16 cellular contexts compared by ENCODE assay signal in genomic region chr9:128101231-128101641, GRCh38. TPM values are rescaled to one million over a fixed set of nuclear protein-coding genes. Genes with fewer than 3 reads are reported as not detected.
DNase-seq lines count a peak whose midpoint lies in the region; ATAC-seq and TF ChIP-seq lines count a peak whose summit lies in the region.
"Had no signal": no experiment of that assay in that cellular context is flagged by ENCODE, and none has a peak within 500 bp of the region (broad histone marks: within the 10 kb centered on the region; RNA-seq: fewer than 3 reads in every experiment).

No MANE protein-coding gene starts in this region.

- H4K20me1 ChIP-seq in H9 (ENCODE audit: control insufficient read depth, insufficient read depth, insufficient read length): no peaks in the 10 kb centered on the region

- H3K79me1 ChIP-seq in H9 (ENCODE audit: insufficient read depth, low read depth, low read length, poor library complexity, severe bottlenecking): peaks cover 3% of the 10 kb centered on the region

- no peak for TF ChIP-seq EP300 in stomach (IDR thresholded peaks at IDR 0.05)

- no peaks in the 10 kb centered on the region for H3K9me3 Mint-ChIP-seq in H9
- no peaks in the 10 kb centered on the region for H3K9me3 Mint-ChIP-seq in central memory CD8-positive, alpha-beta T cell

- H3K4me3 ChIP-seq in right lobe of liver (peak overlapping the region; percentile 61 to 74 (median 73)), stomach (peak overlapping the region in 2 of 4 donors; percentile 50 to 66)
- H3K4me3 ChIP-seq: SJSA1 had no signal

- H3K4me3 Mint-ChIP-seq in H9: peak overlapping the region in 1 of 2 experiments; percentile 57; a peak in 2 of 5 replicates
- H3K4me3 Mint-ChIP-seq in central memory CD8-positive, alpha-beta T cell: no peak overlapping the region

- peaks cover 7% of the 10 kb centered on the region; the same call in 1 of the 2 replicates for H3K79me2 ChIP-seq in H9 (ENCODE audit: insufficient read depth, low read length)

- WGBS in H9 (ENCODE audit: extremely low coverage, insufficient read length, low lambda C conversion rate): no CpG with 5 or more reads among the region's 12 CpGs
- 20% methylated on average over 7 of the region's 12 CpGs for WGBS in right lobe of liver (ENCODE audit: insufficient coverage, low coverage, low lambda C conversion rate, missing lambda C conversion rate)
- 80 to 85% (median 80%) methylated on average over 12 of the region's 12 CpGs for WGBS in stomach, 5 donors

- H2AFZ ChIP-seq in H9 (ENCODE audit: low read length): no peak overlapping the region

- H3K36me3 ChIP-seq in right lobe of liver: peaks cover 2 to 32% (median 19%) of the 10 kb centered on the region in 4 donors
- H3K36me3 ChIP-seq in stomach: peaks cover 48 to 56% (median 54%) of the 10 kb centered on the region in 4 donors

- H2BK5ac ChIP-seq in H9 (ENCODE audit: insufficient read length, low read length): no peak overlapping the region

- H3K27me3 ChIP-seq in H9 (ENCODE audit: insufficient read depth, low read length): no peaks in the 10 kb centered on the region
- H3K27me3 ChIP-seq in right lobe of liver: no peaks in the 10 kb centered on the region
- no peaks in the 10 kb centered on the region for H3K27me3 ChIP-seq in stomach
- H3K27me3 ChIP-seq: SJSA1 had no signal

- peaks cover 51 to 58% of the 10 kb centered on the region in 2 experiments for H3K4me1 Mint-ChIP-seq in H9
- peaks cover 35% of the 10 kb centered on the region for H3K4me1 Mint-ChIP-seq in central memory CD8-positive, alpha-beta T cell

- no peak overlapping the region for H2AK5ac ChIP-seq in H9 (ENCODE audit: insufficient read length, low read length)

- H4K5ac ChIP-seq in H9 (ENCODE audit: insufficient read length, low read depth, low read length): no peak overlapping the region

- H3K9me3 ChIP-seq in H9 (ENCODE audit: control insufficient read depth, low read depth, low read length) (no peaks in the 10 kb centered on the region), right lobe of liver (no peaks in the 10 kb centered on the region), stomach (no peaks in the 10 kb centered on the region)
- H3K9me3 ChIP-seq: SJSA1 had no signal

- H3T11ph ChIP-seq in H9 (ENCODE audit: low read length): no peak overlapping the region

- H3K4me1 ChIP-seq in H9 (ENCODE audit: insufficient read depth, low read length) (peaks cover 5% of the 10 kb centered on the region; the same call in 1 of the 2 replicates), right lobe of liver (peaks cover 0 to 66% (median 34%) of the 10 kb centered on the region in 4 donors), stomach (peaks cover 59 to 98% (median 83%) of the 10 kb centered on the region in 4 donors)

- H3K4me2 ChIP-seq in H9 (ENCODE audit: insufficient read depth, insufficient read length, low read length): no peak overlapping the region

- H3K27ac ChIP-seq in H9 (ENCODE audit: insufficient read length, low read depth, low read length) (no peak overlapping the region), right lobe of liver (peak overlapping the region; percentile 89 to 99 (median 94)), stomach (peak overlapping the region in 4 of 5 donors; percentile 91 to 97 (median 94))
- H3K27ac ChIP-seq: SJSA1 had no signal

- no peak overlapping the region for H2BK12ac ChIP-seq in H9 (ENCODE audit: insufficient read length, low read depth, low read length)

- H3K56ac ChIP-seq in H9 (ENCODE audit: insufficient read length, low read depth, low read length): no peak overlapping the region

- peak overlapping the region in 2 of 3 experiments; percentile 68 to 80; a peak in 1 of 7 replicates for H3K27ac Mint-ChIP-seq in H9
- H3K27ac Mint-ChIP-seq in central memory CD8-positive, alpha-beta T cell (ENCODE audit: low read depth): peak overlapping the region; percentile 71

- DNase-seq in H9: no peak
- no peak for DNase-seq in central memory CD8-positive, alpha-beta T cell (ENCODE audit: low spot score in 2 of 2)
- peak; percentile 54 to 89 (median 80) for DNase-seq in right lobe of liver
- no peak for DNase-seq in stomach
- no peak for DNase-seq in COLO668 (lab: John Stamatoyannopoulos, UW; ENCODE audit: unreplicated experiment)
- no peak for DNase-seq in activated T-cell treated with anti-CD3 and anti-CD28 coated beads for 4 hours
- DNase-seq: amniotic stem cell, GDM1, H7, MM.1S, occipital lobe had no signal

- no peak overlapping the region for H2BK15ac ChIP-seq in H9 (ENCODE audit: low read depth, low read length)

- no peak overlapping the region for H2BK20ac ChIP-seq in H9 (ENCODE audit: low read depth, low read length, poor library complexity, severe bottlenecking)

- intact Hi-C loops in right lobe of liver (cut with DNase I) (loop anchor here in 1 of 2 donors (10.0 kb wide), 1 partner anchor 116 kb away; the partner anchor contains the start of gene EEIG1), stomach (cut with DNase I; ENCODE audit: low total_unique reads) (no loop called here)

- H4K8ac ChIP-seq in H9 (replicated peaks; ENCODE audit: insufficient read length, low read depth, low read length): no peak overlapping the region

- peaks cover 10% of the 10 kb centered on the region for H3K23me2 ChIP-seq in H9 (ENCODE audit: insufficient read length, low read depth, low read length, poor library complexity, severe bottlenecking)

- ATAC-seq in central memory CD8-positive, alpha-beta T cell (replicated peaks; ENCODE audit: extremely low read depth, poor library complexity, severe bottlenecking): no peak
- ATAC-seq in right lobe of liver (peak in 3 of 4 donors; percentile 0 to 21 (median 2)), HG03378 (IDR thresholded peaks at IDR 0.05; ENCODE audit: unreplicated experiment) (no peak)
- ATAC-seq: left colon had no signal

- H3K23ac ChIP-seq in H9 (ENCODE audit: insufficient read length, low read depth, low read length): no peak overlapping the region

- H3K18ac ChIP-seq in H9 (ENCODE audit: insufficient read length, low read depth, low read length): no peak overlapping the region

- H4K91ac ChIP-seq in H9 (ENCODE audit: insufficient read length, low read depth, low read length): no peak overlapping the region

- no peaks in the 10 kb centered on the region for H3K27me3 Mint-ChIP-seq in H9 (ENCODE audit: low read depth)
- no peaks in the 10 kb centered on the region for H3K27me3 Mint-ChIP-seq in central memory CD8-positive, alpha-beta T cell

- H3K4ac ChIP-seq in H9 (ENCODE audit: low read depth, low read length): no peak overlapping the region

- no peak overlapping the region for H3K14ac ChIP-seq in H9 (ENCODE audit: insufficient read depth, low read length)

- TF ChIP-seq POLR2A in right lobe of liver (IDR thresholded peaks at IDR 0.05) (peak; percentile 73), stomach (IDR thresholded peaks at IDR 0.05) (no peak)

- H3K9ac ChIP-seq in H9 (ENCODE audit: extremely low read depth, insufficient read length, low read length): no peak overlapping the region

- H3K36me3 Mint-ChIP-seq in H9 (ENCODE audit: insufficient read depth in 1 of 3, low read depth in 3 of 3): peaks cover 19 to 48% (median 45%) of the 10 kb centered on the region in 3 experiments; a peak in 6 of 7 replicates
- H3K36me3 Mint-ChIP-seq in central memory CD8-positive, alpha-beta T cell (ENCODE audit: insufficient read depth): peaks cover 28% of the 10 kb centered on the region

- H2BK120ac ChIP-seq in H9 (ENCODE audit: low read depth, low read length, poor library complexity, severe bottlenecking): no peak overlapping the region

- TF ChIP-seq CTCF in H9 (conservative IDR thresholded peaks at IDR 0.05) (no peak), right lobe of liver (IDR thresholded peaks at IDR 0.05) (no peak), stomach (IDR thresholded peaks at IDR 0.05) (no peak)

RNA-seq across cellular contexts. Expression of gene PTGES2, which starts 26.3 kb away (rescaled TPM):
- 60.4 and 63.9 TPM in 2 replicates for total RNA-seq in H9 (2021)
- total RNA-seq in right lobe of liver: 10 to 100 TPM; 27.2 to 67.2 (median 30.5) TPM
- 100 to 1,000 TPM in 3 of 5 donors, 10 to 100 TPM in 2; 47.2 to 570 (median 125) TPM for total RNA-seq in stomach
- 10 to 100 TPM; 50.1 to 69.9 (median 58.3) TPM for polyA plus RNA-seq in stomach

RNA-seq across cellular contexts. Expression of gene SLC25A25, which starts 33.2 kb away (rescaled TPM):
- total RNA-seq in H9 (2021) (16.0 and 16.9 TPM in 2 replicates), right lobe of liver (10 to 100 TPM; 21.2 to 81.5 (median 53.3) TPM), stomach (10 to 100 TPM; 12.3 to 37.1 (median 32.6) TPM)
- polyA plus RNA-seq in stomach: 1 to 10 TPM; 7.9 to 9.2 (median 8.1) TPM

RNA-seq across cellular contexts. Expression of gene NAIF1, which starts 34.1 kb away (rescaled TPM):
- total RNA-seq in H9 (2021): 6.3 TPM in 2 replicates
- 1 to 10 TPM; 3.9 to 6.8 (median 5.7) TPM for total RNA-seq in right lobe of liver
- 10 to 100 TPM in 2 of 5 donors, 1 to 10 TPM in 3; 1.8 to 40.3 (median 6.7) TPM for total RNA-seq in stomach
- polyA plus RNA-seq in stomach: 10 to 100 TPM in 1 of 3 donors, 1 to 10 TPM in 2; 7.0 to 10.3 (median 8.7) TPM

RNA-seq across cellular contexts. Expression of gene LCN2, which starts 48.0 kb away (rescaled TPM):
- total RNA-seq in H9 (2021) (not detected in 2 replicates), right lobe of liver (10 to 100 TPM in 4 of 6 experiments, 1 to 10 TPM in 2; 2.7 to 81.8 (median 18.1) TPM), stomach (100 to 1,000 TPM in 3 of 5 donors, 10 to 100 TPM in 1, not detected in 1; 10.8 to 756 (median 444) TPM)
- 100 to 1,000 TPM in 2 of 3 donors, 10 to 100 TPM in 1; 33.1 to 922 (median 369) TPM for polyA plus RNA-seq in stomach
- total RNA-seq: dermis microvascular lymphatic vessel endothelial cell, frontal cortex, H7, occipital lobe, SJSA1 had no signal

RNA-seq across cellular contexts. Expression of gene BBLN, which starts 58.8 kb away (rescaled TPM):
- total RNA-seq in H9 (2021) (72.5 and 74.9 TPM in 2 replicates), right lobe of liver (100 to 1,000 TPM in 2 of 6 experiments, 10 to 100 TPM in 4; 13.5 to 192 (median 17.7) TPM), stomach (100 to 1,000 TPM in 2 of 5 donors, 10 to 100 TPM in 2, not detected in 1; 17.8 to 193 (median 113) TPM)
- polyA plus RNA-seq in stomach: 100 to 1,000 TPM; 108 to 161 (median 147) TPM

Comparison
In these comparisons a context has a peak if more than half of its experiments do, and no peak if none do; other contexts are left out.
1. DNase-seq: peak in right lobe of liver (3 of 3); none in H9 (single experiment), central memory CD8-positive, alpha-beta T cell (0 of 2), stomach (single experiment), COLO668 (single experiment) and activated T-cell treated with anti-CD3 and anti-CD28 coated beads for 4 hours (single experiment).
2. ATAC-seq: peak in right lobe of liver (3 of 4); none in central memory CD8-positive, alpha-beta T cell (single experiment) and HG03378 (single experiment).